22 cellular contexts compared by ENCODE assay signal in genomic region chr5:142838845-142839244, GRCh38.
A peak's percentile ranks its signal among the peaks of the same experiment; 100 is the strongest.
DNase-seq lines count a peak whose midpoint lies in the region; ATAC-seq and TF ChIP-seq lines count a peak whose summit lies in the region.
"Had no signal": no experiment of that assay in that cellular context is flagged by ENCODE, and none has a peak within 500 bp of the region (broad histone marks: within the 10 kb centered on the region; RNA-seq: fewer than 3 reads in every experiment).

No MANE protein-coding gene starts in this region.

- no peaks in the 10 kb centered on the region for H3K27me3 Mint-ChIP-seq in T-helper 2 cell treated with Interferon-gamma antibody and Interleukin-4, amounts not matched to agents 5 μg/mL and 100 μg/mL, for 36 hours (ENCODE audit: low read depth)
- H3K27me3 Mint-ChIP-seq: CD4-positive, alpha-beta T cell; IgD-negative memory B cell had no signal

- H3K27ac ChIP-seq in ascending aorta (peak overlapping the region; percentile 69 to 81), left lung (peak overlapping the region in 1 of 2 donors; percentile 48), stomach (peak overlapping the region in 4 of 5 donors; percentile 65 to 80 (median 75)), vagina (peak overlapping the region; percentile 65)
- H3K27ac ChIP-seq: BLaER1, Peyer's patch, SJSA1 had no signal

- H3K4me1 ChIP-seq in ascending aorta (peaks cover 27 to 47% of the 10 kb centered on the region in 2 donors), left lung (peaks cover 0 to 52% of the 10 kb centered on the region in 2 donors), stomach (peaks cover 12 to 78% (median 41%) of the 10 kb centered on the region in 4 donors), vagina (peaks cover 45% of the 10 kb centered on the region)
- H3K4me1 ChIP-seq: BLaER1 had no signal

- H3K27me3 ChIP-seq in ascending aorta (no peaks in the 10 kb centered on the region), left lung (no peaks in the 10 kb centered on the region), stomach (no peaks in the 10 kb centered on the region), vagina (no peaks in the 10 kb centered on the region)
- H3K27me3 ChIP-seq: BLaER1, Peyer's patch, SJSA1 had no signal

- H3K9me3 ChIP-seq in ascending aorta (no peaks in the 10 kb centered on the region), left lung (no peaks in the 10 kb centered on the region), stomach (no peaks in the 10 kb centered on the region), vagina (no peaks in the 10 kb centered on the region)
- H3K9me3 ChIP-seq: BLaER1, Caco-2, Peyer's patch, SJSA1 had no signal

- TF ChIP-seq POLR2A in stomach (IDR thresholded peaks at IDR 0.05) (no peak), vagina (IDR thresholded peaks at IDR 0.05) (no peak)

- H3K9me3 Mint-ChIP-seq in T-helper 2 cell treated with Interferon-gamma antibody and Interleukin-4, amounts not matched to agents 5 μg/mL and 100 μg/mL, for 36 hours = no peaks in the 10 kb centered on the region
- H3K9me3 Mint-ChIP-seq: CD4-positive, alpha-beta T cell had no signal

- no peak for TF ChIP-seq EP300 in stomach (IDR thresholded peaks at IDR 0.05)

- ATAC-seq in left lung = peak; percentile 22

- no peak overlapping the region for H3K27ac Mint-ChIP-seq in T-helper 2 cell treated with Interferon-gamma antibody and Interleukin-4, amounts not matched to agents 5 μg/mL and 100 μg/mL, for 36 hours
- H3K27ac Mint-ChIP-seq: CD4-positive, alpha-beta T cell; IgD-negative memory B cell had no signal

- WGBS in stomach, 5 donors = 59 to 69% (median 65%) methylated on average over 5 of the region's 5 CpGs

- peak overlapping the region in 1 of 2 donors; percentile 47 for H3K4me3 ChIP-seq in ascending aorta
- no peak overlapping the region for H3K4me3 ChIP-seq in left lung
- no peak overlapping the region for H3K4me3 ChIP-seq in stomach
- H3K4me3 ChIP-seq in vagina = no peak overlapping the region
- H3K4me3 ChIP-seq: BLaER1, Peyer's patch, SJSA1 had no signal

- TF ChIP-seq CTCF in ascending aorta (IDR thresholded peaks at IDR 0.05) (no peak), left lung (IDR thresholded peaks at IDR 0.05) (no peak), stomach (IDR thresholded peaks at IDR 0.05) (no peak), vagina (IDR thresholded peaks at IDR 0.05) (no peak), GM10266 (IDR thresholded peaks at IDR 0.05; ENCODE audit: control insufficient read depth, insufficient read depth, low read depth, missing control alignments) (no peak)

- H3K4me1 Mint-ChIP-seq in T-helper 2 cell treated with Interferon-gamma antibody and Interleukin-4, amounts not matched to agents 5 μg/mL and 100 μg/mL, for 36 hours (ENCODE audit: low read depth) = peaks cover 7% of the 10 kb centered on the region

- no peaks in the 10 kb centered on the region for H3K36me3 ChIP-seq in ascending aorta
- H3K36me3 ChIP-seq in left lung = no peaks in the 10 kb centered on the region
- no peaks in the 10 kb centered on the region for H3K36me3 ChIP-seq in stomach
- H3K36me3 ChIP-seq in vagina = no peaks in the 10 kb centered on the region
- H3K36me3 ChIP-seq: BLaER1, Peyer's patch, SJSA1 had no signal

- intact Hi-C loops in ascending aorta (cut with DNase I) = loop anchor here (1.0 kb wide), 1 partner anchor 13 kb away; no protein-coding TSS in a partner anchor
- intact Hi-C loops in left lung (cut with DNase I) = no loop called here
- intact Hi-C loops in stomach (cut with DNase I; ENCODE audit: low total_unique reads) = no loop called here
- intact Hi-C loops in vagina (cut with DNase I) = no loop called here

- no peak overlapping the region for H3K4me3 Mint-ChIP-seq in T-helper 2 cell treated with Interferon-gamma antibody and Interleukin-4, amounts not matched to agents 5 μg/mL and 100 μg/mL, for 36 hours
- H3K4me3 Mint-ChIP-seq: CD4-positive, alpha-beta T cell; IgD-negative memory B cell had no signal

- no peak for DNase-seq in ascending aorta (ENCODE audit: low spot score in 2 of 2)
- no peak for DNase-seq in left lung
- DNase-seq in stomach = no peak
- no peak for DNase-seq in vagina (ENCODE audit: extremely low spot score in 2 of 2)
- no peak for DNase-seq in T-helper 2 cell treated with Interferon-gamma antibody and Interleukin-4, amounts not matched to agents 5 μg/mL and 100 μg/mL, for 36 hours (ENCODE audit: low spot score)
- DNase-seq in GM10266 (ENCODE audit: extremely low spot score) = no peak
- DNase-seq in superior temporal gyrus (ENCODE audit: extremely low spot score) = no peak
- DNase-seq: ACHN; Caco-2; CD4-positive, alpha-beta T cell; DND-41; NCI-H1105; NCI-H146; NCI-H2029 treated with DMSO at 0.1 percent for 48 hours; NCI-H345; NCI-H524; NCI-H774; NK-92 treated with Interleukin-12 subunit alpha and Interleukin-12 subunit beta, amount 100 ng/mL, for 24 hours; Peyer's patch had no signal

- no peaks in the 10 kb centered on the region for H3K36me3 Mint-ChIP-seq in T-helper 2 cell treated with Interferon-gamma antibody and Interleukin-4, amounts not matched to agents 5 μg/mL and 100 μg/mL, for 36 hours (ENCODE audit: low read depth)
